ENCODE assay signal across 26 cellular contexts in genomic region chr22:31905356-31905755, GRCh38.
"Had no signal": no experiment of that assay in that cellular context is flagged by ENCODE, and none has a peak within 500 bp of the region (broad histone marks: within the 10 kb centered on the region; RNA-seq: fewer than 3 reads in every experiment).

No MANE protein-coding gene starts in this region.

- H3K9me3 Mint-ChIP-seq: central memory CD8-positive, alpha-beta T cell; dendritic cell treated with granulocyte-macrophage colony-stimulating factor and Interleukin-4, amounts not matched to agents 40 ng/mL and 50 ng/mL, for 4 days; immature natural killer cell; naive thymus-derived CD8-positive, alpha-beta T cell; stimulated activated effector memory CD8-positive, alpha-beta T cell treated with anti-CD3 and anti-CD28 coated beads, Interleukin-12 subunit alpha, Interleukin-12 subunit beta, amount 100 ng/mL, for 72 hours had no signal

- ATAC-seq: heart left ventricle; left ventricle myocardium superior; naive thymus-derived CD8-positive, alpha-beta T cell; sciatic nerve; stimulated activated effector memory CD8-positive, alpha-beta T cell treated with anti-CD3 and anti-CD28 coated beads, Interleukin-12 subunit alpha, Interleukin-12 subunit beta, amount 100 ng/mL, for 72 hours; upper lobe of right lung had no signal

- H3K4me1 ChIP-seq: colonic mucosa, esophagus squamous epithelium, heart left ventricle, lower lobe of right lung, parathyroid adenoma, prostate gland, right atrium auricular region, tibial nerve, upper lobe of right lung, uterus had no signal

- H3K4me1 Mint-ChIP-seq: central memory CD8-positive, alpha-beta T cell; immature natural killer cell; stimulated activated effector memory CD8-positive, alpha-beta T cell treated with anti-CD3 and anti-CD28 coated beads, Interleukin-12 subunit alpha, Interleukin-12 subunit beta, amount 100 ng/mL, for 72 hours had no signal

- H3K27me3 ChIP-seq: colonic mucosa, esophagus squamous epithelium, heart left ventricle, right atrium auricular region, tibial nerve, upper lobe of right lung, uterus had no signal

- H3K27ac Mint-ChIP-seq: dendritic cell treated with granulocyte-macrophage colony-stimulating factor and Interleukin-4, amounts not matched to agents 40 ng/mL and 50 ng/mL, for 4 days; stimulated activated effector memory CD8-positive, alpha-beta T cell treated with anti-CD3 and anti-CD28 coated beads, Interleukin-12 subunit alpha, Interleukin-12 subunit beta, amount 100 ng/mL, for 72 hours had no signal

- DNase-seq: colonic mucosa; effector CD8-positive, alpha-beta T cell; erythroblast; esophagus squamous epithelium; heart left ventricle; hippocampal formation; immature natural killer cell; islet precursor cell; left ventricle myocardium superior; lower lobe of right lung; naive thymus-derived CD8-positive, alpha-beta T cell; stimulated activated CD4-positive, alpha-beta T cell treated with anti-CD3 and anti-CD28 coated beads, Interleukin-2, amount 100 ng/mL, for 24 hours; stimulated activated CD4-positive, alpha-beta T cell treated with anti-CD3 and anti-CD28 coated beads, Interleukin-4, amount 100 ng/mL, for 24 hours; stimulated activated naive CD4-positive, alpha-beta T cell treated with Interleukin-2 at 50 U/mL for 16 hours; upper lobe of right lung; uterus had no signal

- H3K4me3 Mint-ChIP-seq: central memory CD8-positive, alpha-beta T cell; dendritic cell treated with granulocyte-macrophage colony-stimulating factor and Interleukin-4, amounts not matched to agents 40 ng/mL and 50 ng/mL, for 4 days; naive thymus-derived CD8-positive, alpha-beta T cell; stimulated activated effector memory CD8-positive, alpha-beta T cell treated with anti-CD3 and anti-CD28 coated beads, Interleukin-12 subunit alpha, Interleukin-12 subunit beta, amount 100 ng/mL, for 72 hours had no signal

- H3K27ac ChIP-seq: colonic mucosa, esophagus squamous epithelium, heart left ventricle, lower lobe of right lung, parathyroid adenoma, prostate gland, right atrium auricular region, thoracic aorta, tibial nerve, upper lobe of right lung, uterus had no signal

- H3K36me3 ChIP-seq: colonic mucosa, prostate gland, uterus had no signal

- H3K27me3 Mint-ChIP-seq: central memory CD8-positive, alpha-beta T cell; dendritic cell treated with granulocyte-macrophage colony-stimulating factor and Interleukin-4, amounts not matched to agents 40 ng/mL and 50 ng/mL, for 4 days; naive thymus-derived CD8-positive, alpha-beta T cell had no signal

- H3K9me3 ChIP-seq: colonic mucosa, esophagus squamous epithelium, heart left ventricle, lower lobe of right lung, prostate gland, right atrium auricular region, thoracic aorta, tibial nerve, upper lobe of right lung, uterus had no signal

- H3K9ac ChIP-seq: parathyroid adenoma had no signal

- H3K4me3 ChIP-seq: colonic mucosa, esophagus squamous epithelium, heart left ventricle, lower lobe of right lung, prostate gland, right atrium auricular region, smooth muscle cell, thoracic aorta, tibial nerve, upper lobe of right lung, uterus had no signal
